ENCODE assay signal across 16 cellular contexts in genomic region chr18:60020107-60020925, GRCh38.
DNase-seq lines count a peak whose midpoint lies in the region; ATAC-seq and TF ChIP-seq lines count a peak whose summit lies in the region.
"Had no signal": no experiment of that assay in that cellular context is flagged by ENCODE, and none has a peak within 500 bp of the region (broad histone marks: within the 10 kb centered on the region; RNA-seq: fewer than 3 reads in every experiment).

No MANE protein-coding gene starts in this region.

- no peak for TF ChIP-seq POLR2A in body of pancreas (IDR thresholded peaks at IDR 0.05)

- H3K27me3 Mint-ChIP-seq in HFFc6 (ENCODE audit: insufficient read depth): peaks cover 1% of the 10 kb centered on the region; the same call in 1 of the 2 replicates
- no peaks in the 10 kb centered on the region for H3K27me3 Mint-ChIP-seq in nephron (ENCODE audit: low read depth)

- no peak overlapping the region for H3K4me3 Mint-ChIP-seq in HFFc6
- H3K4me3 Mint-ChIP-seq in nephron: no peak overlapping the region
- H3K4me3 Mint-ChIP-seq: activated CD8-positive, alpha-beta T cell treated with anti-CD3 and anti-CD28 coated beads for 36 hours; naive thymus-derived CD8-positive, alpha-beta T cell had no signal

- H3K36me3 Mint-ChIP-seq in HFFc6 (ENCODE audit: low read depth) (no peaks in the 10 kb centered on the region), nephron (ENCODE audit: low read depth) (no peaks in the 10 kb centered on the region)
- H3K36me3 Mint-ChIP-seq: naive thymus-derived CD8-positive, alpha-beta T cell had no signal

- no peaks in the 10 kb centered on the region for H3K4me1 ChIP-seq in body of pancreas

- no peak overlapping the region for H3K27ac ChIP-seq in brain microvascular endothelial cell
- no peak overlapping the region for H3K27ac ChIP-seq in body of pancreas

- 75 to 76% methylated on average over 7 of the region's 7 CpGs for whole genome bisulfite sequencing in body of pancreas, 2 donors

- TF ChIP-seq CTCF in HFFc6 (IDR thresholded peaks at IDR 0.05): no peak
- no peak for TF ChIP-seq CTCF in brain microvascular endothelial cell (IDR thresholded peaks at IDR 0.05; ENCODE audit: low read depth, low read length, missing control alignments)
- no peak for TF ChIP-seq CTCF in nephron (IDR thresholded peaks at IDR 0.05; ENCODE audit: unreplicated experiment in 3 of 3)
- TF ChIP-seq CTCF in body of pancreas (IDR thresholded peaks at IDR 0.05): no peak

- peak overlapping the region; percentile 53; the same call in 1 of the 2 replicates for H3K27ac Mint-ChIP-seq in HFFc6
- H3K27ac Mint-ChIP-seq in nephron: peak overlapping the region; percentile 44 to 61 (median 59)
- H3K27ac Mint-ChIP-seq: activated CD8-positive, alpha-beta T cell treated with anti-CD3 and anti-CD28 coated beads for 36 hours; naive thymus-derived CD8-positive, alpha-beta T cell had no signal

- H3K27me3 ChIP-seq in brain microvascular endothelial cell (replicated peaks) (no peaks in the 10 kb centered on the region), body of pancreas (no peaks in the 10 kb centered on the region)

- in situ Hi-C loops in Caki2 (cut with HindIII; ENCODE audit: low pct_unique_long_range_greater_than_20kb, low sequenced_read_pairs) (no loop called here), brain microvascular endothelial cell (cut with HindIII; ENCODE audit: low pct_ligation_motif_present, low sequenced_read_pairs) (no loop called here)

- peaks cover 62% of the 10 kb centered on the region for H3K4me1 Mint-ChIP-seq in HFFc6 (ENCODE audit: low read depth)
- H3K4me1 Mint-ChIP-seq in nephron: peaks cover 12% of the 10 kb centered on the region
- H3K4me1 Mint-ChIP-seq: naive thymus-derived CD8-positive, alpha-beta T cell had no signal

- ATAC-seq in body of pancreas (no peak), GM21515 (IDR thresholded peaks at IDR 0.05; ENCODE audit: unreplicated experiment) (no peak)
- ATAC-seq: activated CD8-positive, alpha-beta T cell treated with anti-CD3 and anti-CD28 coated beads for 36 hours; left ventricle myocardium superior; naive thymus-derived CD8-positive, alpha-beta T cell had no signal

- intact Hi-C loops in body of pancreas (cut with DNase I): no loop called here

- no peaks in the 10 kb centered on the region for H3K9me3 Mint-ChIP-seq in HFFc6
- H3K9me3 Mint-ChIP-seq in nephron: no peaks in the 10 kb centered on the region
- H3K9me3 Mint-ChIP-seq: activated CD8-positive, alpha-beta T cell treated with anti-CD3 and anti-CD28 coated beads for 36 hours; naive thymus-derived CD8-positive, alpha-beta T cell had no signal

- H3K9me3 ChIP-seq in body of pancreas: no peaks in the 10 kb centered on the region

- DNase-seq in Caki2 (ENCODE audit: low read depth): peak; percentile 74
- no peak for DNase-seq in HFFc6
- DNase-seq in brain microvascular endothelial cell: peak; percentile 24
- no peak for DNase-seq in NCI-H2029 (lab: John Stamatoyannopoulos, UW)
- DNase-seq in NCI-H187 (lab: John Stamatoyannopoulos, UW): no peak
- no peak for DNase-seq in body of pancreas
- DNase-seq: activated CD8-positive, alpha-beta T cell treated with anti-CD3 and anti-CD28 coated beads for 36 hours; activated effector memory CD4-positive, alpha-beta T cell treated with anti-CD3 and anti-CD28 coated beads, Interleukin-2, amount 50 U/mL, for 16 hours; head of caudate nucleus; left ventricle myocardium superior; naive thymus-derived CD8-positive, alpha-beta T cell; NCI-H524 treated with DMSO at 0.1 percent for 48 hours; retina; stimulated activated naive CD4-positive, alpha-beta T cell had no signal

- H3K4me3 ChIP-seq in brain microvascular endothelial cell (ENCODE audit: low read depth, low read length): no peak overlapping the region
- H3K4me3 ChIP-seq in body of pancreas: no peak overlapping the region

- H3K36me3 ChIP-seq in brain microvascular endothelial cell (replicated peaks): no peaks in the 10 kb centered on the region
- no peaks in the 10 kb centered on the region for H3K36me3 ChIP-seq in body of pancreas (replicated peaks in 1 of 2; ENCODE audit: insufficient read depth in 1 of 2, low read depth in 2 of 2)

Comparison
In these comparisons a context has a peak if more than half of its experiments do, and no peak if none do; other contexts are left out.
1. DNase-seq: peak in Caki2 (single experiment) and brain microvascular endothelial cell (single experiment); none in HFFc6 (single experiment), NCI-H2029 (single experiment), NCI-H187 (0 of 2) and body of pancreas (0 of 4).